31 cellular contexts compared by ENCODE assay signal in the genomic region with DNA sequence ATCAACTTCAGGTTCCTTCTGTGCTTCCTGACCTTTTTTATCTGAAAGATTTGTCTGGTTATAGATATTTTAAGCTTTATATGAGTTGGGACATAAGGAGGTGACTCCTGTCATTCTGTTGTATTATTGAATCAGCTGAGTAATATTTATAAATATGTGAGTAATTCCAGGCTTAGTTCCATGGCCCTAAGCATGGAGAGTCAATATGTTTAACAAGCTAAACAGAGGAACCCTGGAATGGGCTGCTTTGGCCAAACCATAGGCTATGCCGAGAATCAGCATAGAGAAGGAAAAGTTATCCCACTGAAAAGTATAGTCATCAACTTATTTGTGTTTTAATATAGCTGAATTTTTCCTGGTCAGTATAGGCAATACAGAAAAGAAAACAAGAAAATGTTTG. TPM values are rescaled to one million over a fixed set of nuclear protein-coding genes. Genes with fewer than 3 reads are reported as not detected.
"Had no signal": no experiment of that assay in that cellular context is flagged by ENCODE, and none has a peak within 500 bp of the region (broad histone marks: within the 10 kb centered on the region; RNA-seq: fewer than 3 reads in every experiment).

No MANE protein-coding gene starts in this region.

- H3K4me2 ChIP-seq: neural progenitor cell had no signal

- FAIRE-seq: islet of Langerhans, kidney had no signal

- H3K9ac ChIP-seq: neural progenitor cell had no signal

- H2AFZ ChIP-seq: neural progenitor cell had no signal

- H3K9me3 ChIP-seq: left lung, lower lobe of right lung, neutrophil, ovary, right atrium auricular region, right lobe of liver, tibial nerve, upper lobe of left lung, vagina had no signal

- H3K4me3 Mint-ChIP-seq: immature natural killer cell; mesothelial cell of epicardium; naive B cell; natural killer cell; nephron progenitor cell; neural progenitor cell; stimulated activated naive CD8-positive, alpha-beta T cell treated with anti-CD3 and anti-CD28 coated beads, Interleukin-15, amount 100 ng/mL, for 72 hours had no signal

- H3K27ac Mint-ChIP-seq: mesothelial cell of epicardium; naive B cell; nephron progenitor cell; neural progenitor cell; progenitor cell of endocrine pancreas; stimulated activated naive CD8-positive, alpha-beta T cell treated with anti-CD3 and anti-CD28 coated beads, Interleukin-15, amount 100 ng/mL, for 72 hours had no signal

- H3K27me3 Mint-ChIP-seq: naive B cell; progenitor cell of endocrine pancreas; stimulated activated naive CD8-positive, alpha-beta T cell treated with anti-CD3 and anti-CD28 coated beads, Interleukin-15, amount 100 ng/mL, for 72 hours had no signal

- H3K27me3 ChIP-seq: left lung, neural progenitor cell, neutrophil, ovary, right atrium auricular region, right lobe of liver, tibial nerve, upper lobe of left lung, vagina had no signal

- DNase-seq: hypothalamus; immature natural killer cell; kidney; left colon; left lung; lower lobe of right lung; mesendoderm; naive B cell; natural killer cell; nephron progenitor cell; occipital lobe; ovary; right lobe of liver; stimulated activated CD4-positive, alpha-beta T cell treated with anti-CD3 and anti-CD28 coated beads, Interleukin-12 subunit alpha, Interleukin-12 subunit beta, amount 100 ng/mL, for 4 hours; stimulated activated CD4-positive, alpha-beta T cell treated with anti-CD3 and anti-CD28 coated beads, Interleukin-15, amount 100 ng/mL, for 24 hours; stimulated activated CD4-positive, alpha-beta T cell treated with anti-CD3 and anti-CD28 coated beads, Interleukin-2, amount 100 ng/mL, for 24 hours; stimulated activated CD4-positive, alpha-beta T cell treated with anti-CD3 and anti-CD28 coated beads, Interleukin-4, amount 100 ng/mL, for 1 hour; stimulated activated naive CD4-positive, alpha-beta T cell treated with Interleukin-2 at 50 U/mL for 16 hours; stimulated activated naive CD8-positive, alpha-beta T cell treated with anti-CD3 and anti-CD28 coated beads, Interleukin-15, amount 100 ng/mL, for 72 hours; substantia nigra; upper lobe of left lung had no signal

- H3K36me3 ChIP-seq: ovary had no signal

- H3K36me3 Mint-ChIP-seq: natural killer cell had no signal

- H3K27ac ChIP-seq: lower lobe of right lung, neural progenitor cell, neutrophil, ovary, right atrium auricular region, right lobe of liver, skin epidermis, tibial nerve, vagina had no signal

- H3K9me3 Mint-ChIP-seq: immature natural killer cell; mesothelial cell of epicardium; naive B cell; natural killer cell; nephron progenitor cell; neural progenitor cell; stimulated activated naive CD8-positive, alpha-beta T cell treated with anti-CD3 and anti-CD28 coated beads, Interleukin-15, amount 100 ng/mL, for 72 hours had no signal

- H3K4me3 ChIP-seq: left lung, lower lobe of right lung, neural progenitor cell, ovary, right atrium auricular region, right lobe of liver, skin epidermis, tibial nerve, upper lobe of left lung, vagina had no signal

- ATAC-seq: left colon; left lung; lower lobe of right lung; natural killer cell; right lobe of liver; stimulated activated naive CD8-positive, alpha-beta T cell treated with anti-CD3 and anti-CD28 coated beads, Interleukin-15, amount 100 ng/mL, for 72 hours had no signal

- H3K4me1 Mint-ChIP-seq: mesothelial cell of epicardium, nephron progenitor cell, neural progenitor cell had no signal

- H3K4me1 ChIP-seq: left lung, lower lobe of right lung, neural progenitor cell, right atrium auricular region, right lobe of liver, tibial nerve, vagina had no signal

RNA-seq across cellular contexts. Expression of a gene that starts 7.2 kb away (rescaled TPM):
- total RNA-seq: occipital lobe, temporal lobe had no signal
